Comparison of ENCODE assay signal across 24 cellular contexts in genomic region chr5:108312258-108312657, GRCh38.
"Had no signal": no experiment of that assay in that cellular context is flagged by ENCODE, and none has a peak within 500 bp of the region (broad histone marks: within the 10 kb centered on the region; RNA-seq: fewer than 3 reads in every experiment).

No MANE protein-coding gene starts in this region.

- H3K27ac ChIP-seq: brain microvascular endothelial cell, coronary artery, gastroesophageal sphincter, heart right ventricle, WERI-Rb-1 had no signal

- ATAC-seq: activated CD8-positive, alpha-beta T cell treated with anti-CD3 and anti-CD28 coated beads for 36 hours; activated T-cell treated with anti-CD3 and anti-CD28 coated beads, Interleukin-2, amount 50 U/mL, for 4 hours; activated T-helper 17 cell treated with anti-CD3 and anti-CD28 coated beads, Interleukin-2, amount 50 U/mL, for 72 hours; esophagus mucosa; gastroesophageal sphincter; T-helper 17 cell had no signal

- H3K4me3 ChIP-seq: coronary artery, dorsolateral prefrontal cortex, gastroesophageal sphincter, heart right ventricle had no signal

- DNase-seq: activated B cell treated with CpG ODN at 0.5 μM for 24 hours; activated CD4-positive, alpha-beta T cell treated with anti-CD3 and anti-CD28 coated beads for 48 hours; activated CD4-positive, alpha-beta T cell treated with anti-CD3 and anti-CD28 coated beads, Interleukin-2, amount 50 U/mL, for 1 hour; activated CD4-positive, alpha-beta T cell treated with anti-CD3 and anti-CD28 coated beads, Interleukin-2, amount 50 U/mL, for 48 hours; activated CD8-positive, alpha-beta memory T cell treated with anti-CD3 and anti-CD28 coated beads for 24 hours; activated CD8-positive, alpha-beta T cell treated with anti-CD3 and anti-CD28 coated beads for 36 hours; activated effector memory CD4-positive, alpha-beta T cell treated with Interleukin-2 at 50 U/mL for 16 hours; activated gamma-delta T cell treated with Interleukin-2 at 50 U/mL for 16 hours; activated naive CD4-positive, alpha-beta T cell treated with anti-CD3 and anti-CD28 coated beads, Interleukin-2, amount 50 U/mL, for 16 hours; activated naive CD4-positive, alpha-beta T cell treated with Interleukin-2 at 50 U/mL for 16 hours; activated T-cell treated with anti-CD3 and anti-CD28 coated beads, Interleukin-2, amount 50 U/mL, for 4 hours; amniotic stem cell; brain microvascular endothelial cell; effector memory CD4-positive, alpha-beta T cell; endodermal cell; heart right ventricle; T-helper 17 cell; T1000; WERI-Rb-1 had no signal
